1 cellular context compared by ENCODE assay signal in genomic region chr7:150949971-150950491, GRCh38.
TF ChIP-seq lines count a peak whose summit lies in the region.

No MANE protein-coding gene starts in this region.

TF ChIP-seq in GM23338, 12 proteins besides CTCF, POLR2A, EP300 and RAD21 (continued from another document):
- no peak for TF ChIP-seq REST (IDR thresholded peaks at IDR 0.05; ENCODE audit: unreplicated experiment)
- no peak for TF ChIP-seq EZH2phosphoT487 (IDR thresholded peaks at IDR 0.05; ENCODE audit: unreplicated experiment)
- no peak for TF ChIP-seq ZNF331 (CRISPR knock-in tag; IDR thresholded peaks at IDR 0.05; ENCODE audit: low read depth)
- TF ChIP-seq CREB1 (CRISPR knock-in tag; IDR thresholded peaks at IDR 0.05; ENCODE audit: low read depth): no peak
- no peak for TF ChIP-seq STAT1 (IDR thresholded peaks at IDR 0.05; ENCODE audit: unreplicated experiment)
- no peak for TF ChIP-seq JUNB (IDR thresholded peaks at IDR 0.05; ENCODE audit: unreplicated experiment)
- no peak for TF ChIP-seq POLR2AphosphoS5 (IDR thresholded peaks at IDR 0.05; ENCODE audit: low read depth)
TF ChIP-seq in GM23338: peak in this region for 0.
